Comparison of ENCODE assay signal across 1 cellular context in genomic region chr9:35909687-35910612, GRCh38.
TF ChIP-seq lines count a peak whose summit lies in the region.

No MANE protein-coding gene starts in this region.

TF ChIP-seq in SK-N-SH, 30 proteins besides CTCF, POLR2A, EP300 and RAD21 (continued from another document):
- no peak for TF ChIP-seq USF2 (IDR thresholded peaks at IDR 0.05; ENCODE audit: borderline replicate concordance, low read depth, low read length)
- no peak for TF ChIP-seq MAX (IDR thresholded peaks at IDR 0.05; ENCODE audit: low read depth)
- no peak for TF ChIP-seq JUND (IDR thresholded peaks at IDR 0.05)
- TF ChIP-seq CHD2 (IDR thresholded peaks at IDR 0.05; ENCODE audit: low read length, partially characterized antibody), result no peak
- TF ChIP-seq IRF3 (IDR thresholded peaks at IDR 0.05; ENCODE audit: low read depth, low read length), result no peak
- TF ChIP-seq POLR2AphosphoS5 (IDR thresholded peaks at IDR 0.05; ENCODE audit: low read depth, low read length), result no peak
